Comparison of ENCODE assay signal across 8 cellular contexts in the genomic region with DNA sequence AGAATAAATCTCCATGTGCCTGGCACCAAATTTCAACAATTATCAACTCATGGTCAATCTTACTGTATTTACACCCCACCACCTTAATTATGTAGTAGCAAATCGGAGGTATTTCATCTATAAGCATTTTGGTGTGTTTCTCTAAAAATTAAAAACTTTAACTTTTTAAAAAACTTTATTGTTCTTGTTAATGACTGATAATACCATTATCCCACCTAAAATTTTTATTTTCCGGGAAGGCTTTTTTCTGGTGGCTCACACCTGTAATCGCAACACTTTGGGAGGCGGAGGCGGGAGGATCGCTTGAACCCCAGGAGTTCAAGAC. TPM values are rescaled to one million over a fixed set of nuclear protein-coding genes. Genes with fewer than 3 reads are reported as not detected.
A peak's percentile ranks its signal among the peaks of the same experiment; 100 is the strongest.
DNase-seq lines count a peak whose midpoint lies in the region; ATAC-seq and TF ChIP-seq lines count a peak whose summit lies in the region.

No MANE protein-coding gene starts in this region.

- no peak overlapping the region for H3K9ac ChIP-seq in endodermal cell (ENCODE audit: extremely low read depth, low read length, poor library complexity, severe bottlenecking)

- H3K4me1 ChIP-seq in endodermal cell (ENCODE audit: control insufficient read depth, insufficient read depth, low read length) (no peaks in the 10 kb centered on the region), prostate gland (replicated peaks) (no peaks in the 10 kb centered on the region), mucosa of descending colon (ENCODE audit: low read depth) (peaks cover 22% of the 10 kb centered on the region)

- no peaks in the 10 kb centered on the region for H3K27me3 Mint-ChIP-seq in endodermal cell (ENCODE audit: insufficient read depth)

- H3K9me3 ChIP-seq in endodermal cell (ENCODE audit: control insufficient read depth, low read length) (no peaks in the 10 kb centered on the region), prostate gland (no peaks in the 10 kb centered on the region), mucosa of descending colon (no peaks in the 10 kb centered on the region)

- intact Hi-C loops in prostate gland (cut with DNase I) (no loop called here), mucosa of descending colon (cut with DNase I, micrococcal nuclease) (no loop called here)

- DNase-seq in Jurkat, Clone E6-1 (ENCODE audit: low read depth, low spot score): no peak
- no peak for DNase-seq in endodermal cell
- no peak for DNase-seq in prostate gland (ENCODE audit: low spot score)
- no peak for DNase-seq in DMS53 treated with DMSO at 0.1 percent for 48 hours (lab: John Stamatoyannopoulos, UW; ENCODE audit: unreplicated experiment)
- DNase-seq in hepatic stellate cell (ENCODE audit: low spot score): no peak
- DNase-seq in mucosa of descending colon: no peak
- no peak for DNase-seq in OCI-M1 (lab: John Stamatoyannopoulos, UW)

- no peak overlapping the region for H3K27ac ChIP-seq in endodermal cell (ENCODE audit: low read depth, low read length)
- peak overlapping the region; percentile 47 to 55 for H3K27ac ChIP-seq in prostate gland

- ATAC-seq in GM18907 (IDR thresholded peaks at IDR 0.05; ENCODE audit: unreplicated experiment): peak; percentile 7
- no peak for ATAC-seq in mucosa of descending colon

- H3K36me3 Mint-ChIP-seq in endodermal cell (ENCODE audit: low read depth): peaks cover 31% of the 10 kb centered on the region

- H3K36me3 ChIP-seq in endodermal cell (ENCODE audit: control insufficient read depth, insufficient read depth, low read length) (peaks cover 25% of the 10 kb centered on the region), prostate gland (no peaks in the 10 kb centered on the region), mucosa of descending colon (ENCODE audit: low read depth) (peaks cover 5% of the 10 kb centered on the region)

- H3K4me3 ChIP-seq in Jurkat, Clone E6-1 (ENCODE audit: low read length): peak overlapping the region; percentile 95
- H3K4me3 ChIP-seq in endodermal cell (ENCODE audit: low read length): peak overlapping the region; percentile 90
- H3K4me3 ChIP-seq in prostate gland: peak overlapping the region; percentile 80 to 84
- no peak overlapping the region for H3K4me3 ChIP-seq in mucosa of descending colon

- H3K4me1 Mint-ChIP-seq in endodermal cell: peaks cover 2% of the 10 kb centered on the region

- H3K9me3 Mint-ChIP-seq in endodermal cell: no peaks in the 10 kb centered on the region

- TF ChIP-seq POLR2A in prostate gland (IDR thresholded peaks at IDR 0.05): no peak

- peak overlapping the region; percentile 89 for H3K27ac Mint-ChIP-seq in endodermal cell

- 79% methylated on average over 6 of the region's 6 CpGs; no CpG with 5 or more reads in 1 of the 2 experiments for WGBS in endodermal cell (ENCODE audit: insufficient coverage in 1 of 2, insufficient read length in 1 of 2), 2 experiments
- WGBS in prostate gland: 29% methylated on average over 6 of the region's 6 CpGs

- no peak for TF ChIP-seq CTCF in endodermal cell (conservative IDR thresholded peaks at IDR 0.05)
- TF ChIP-seq CTCF in prostate gland (IDR thresholded peaks at IDR 0.05): no peak
- no peak for TF ChIP-seq CTCF in mucosa of descending colon (IDR thresholded peaks at IDR 0.05)

- H3K27me3 ChIP-seq in endodermal cell (ENCODE audit: control insufficient read depth, insufficient read depth, low read length, poor library complexity, severe bottlenecking) (no peaks in the 10 kb centered on the region), prostate gland (replicated peaks; ENCODE audit: insufficient read depth) (no peaks in the 10 kb centered on the region)

- peak overlapping the region; percentile 84 for H3K4me3 Mint-ChIP-seq in endodermal cell

RNA-seq across cellular contexts. Expression of a gene that starts 0.5 kb away (rescaled TPM):
- polyA plus RNA-seq in Jurkat, Clone E6-1 (2012; ENCODE audit: insufficient read depth, insufficient read length): 50.0 TPM
- 10 to 100 TPM; 25.0 to 25.1 TPM for total RNA-seq in endodermal cell
- 25.7 TPM for polyA plus RNA-seq in endodermal cell (2013, experiment 1 of 2)
- 15.5 TPM for polyA plus RNA-seq in endodermal cell (2013, experiment 2 of 2)
- 10 to 100 TPM; 15.5 to 16.2 TPM for total RNA-seq in prostate gland
- 10 to 100 TPM in 1 of 3 donors, 1 to 10 TPM in 2; 6.4 to 10.5 (median 8.1) TPM for total RNA-seq in mucosa of descending colon

RNA-seq across cellular contexts. Expression of a gene that starts 24.4 kb away (rescaled TPM):
- polyA plus RNA-seq in Jurkat, Clone E6-1 (2012; ENCODE audit: insufficient read depth, insufficient read length): 207 TPM
- total RNA-seq in endodermal cell (100 to 1,000 TPM; 147 to 160 TPM), prostate gland (100 to 1,000 TPM in 1 of 2 donors, 10 to 100 TPM in 1; 69.1 to 115 TPM), mucosa of descending colon (10 to 100 TPM; 41.0 to 63.6 (median 48.3) TPM)
- polyA plus RNA-seq in endodermal cell (2013, experiment 1 of 2): 289 TPM
- 277 TPM for polyA plus RNA-seq in endodermal cell (2013, experiment 2 of 2)

RNA-seq across cellular contexts. Expression of a gene that starts 38.8 kb away (rescaled TPM):
- 407 TPM for polyA plus RNA-seq in Jurkat, Clone E6-1 (2012; ENCODE audit: insufficient read depth, insufficient read length)
- total RNA-seq in endodermal cell (100 to 1,000 TPM; 181 to 183 TPM), prostate gland (100 to 1,000 TPM; 106 to 188 TPM), mucosa of descending colon (100 to 1,000 TPM; 247 to 344 (median 296) TPM)
- 139 TPM for polyA plus RNA-seq in endodermal cell (2013, experiment 1 of 2)
- polyA plus RNA-seq in endodermal cell (2013, experiment 2 of 2): 133 TPM
